In the genomic region with DNA sequence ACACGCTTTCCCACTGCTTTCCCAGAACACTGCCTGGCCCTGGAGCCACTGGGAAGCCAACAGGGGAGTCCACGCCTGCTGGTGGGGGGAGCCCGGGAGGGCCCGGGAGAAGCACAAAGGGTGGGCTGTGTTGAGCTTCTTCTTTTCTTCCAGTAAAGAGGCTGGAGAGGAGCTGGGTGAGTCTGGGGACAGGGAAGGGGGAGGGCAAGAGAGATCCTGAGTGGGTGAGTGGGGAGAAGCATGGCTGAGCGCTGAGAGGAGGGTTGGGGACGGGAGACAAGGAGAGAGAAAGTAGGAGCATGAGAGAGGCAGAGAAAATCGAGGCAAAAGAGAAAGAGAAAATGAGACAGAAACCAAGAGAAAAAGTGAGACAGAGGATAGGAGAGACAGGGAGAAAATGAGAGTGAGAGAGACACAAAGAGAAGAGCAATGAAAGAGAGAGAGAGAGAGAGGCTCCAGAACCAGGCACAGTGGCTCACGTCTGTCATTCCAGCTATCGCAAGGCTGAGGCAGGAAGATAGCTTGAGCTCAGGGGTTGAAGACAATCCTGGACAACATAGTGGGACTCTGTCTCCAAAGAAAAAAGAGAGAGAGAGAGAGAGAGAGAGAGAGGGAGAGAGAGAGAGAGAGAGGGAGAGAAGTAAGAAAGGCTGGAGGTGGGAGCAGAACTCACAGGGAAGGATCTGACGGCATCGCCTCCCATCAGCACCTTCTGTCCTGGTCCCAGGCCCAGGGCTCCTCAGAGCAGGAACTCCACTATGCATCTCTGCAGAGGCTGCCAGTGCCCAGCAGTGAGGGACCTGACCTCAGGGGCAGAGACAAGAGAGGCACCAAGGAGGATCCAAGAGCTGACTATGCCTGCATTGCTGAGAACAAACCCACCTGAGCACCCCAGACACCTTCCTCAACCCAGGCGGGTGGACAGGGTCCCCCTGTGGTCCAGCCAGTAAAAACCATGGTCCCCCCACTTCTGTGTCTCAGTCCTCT, we compare ENCODE assay signal across 17 cellular contexts. TPM values are rescaled to one million over a fixed set of nuclear protein-coding genes. Genes with fewer than 3 reads are reported as not detected.
DNase-seq lines count a peak whose midpoint lies in the region; ATAC-seq and TF ChIP-seq lines count a peak whose summit lies in the region.
"Had no signal": no experiment of that assay in that cellular context is flagged by ENCODE, and none has a peak within 500 bp of the region (broad histone marks: within the 10 kb centered on the region; RNA-seq: fewer than 3 reads in every experiment).

No MANE protein-coding gene starts in this region.

- TF ChIP-seq RAD21 in SK-N-SH (IDR thresholded peaks at IDR 0.05; ENCODE audit: low read length) = no peak

- intact Hi-C loops in activated B cell treated with CpG ODN at 0.5 μM for 24 hours (cut with micrococcal nuclease) = no loop called here
- intact Hi-C loops in upper lobe of right lung (cut with DNase I) = no loop called here

- H3K4me1 Mint-ChIP-seq in activated naive CD4-positive, alpha-beta T cell treated with anti-CD3 and anti-CD28 coated beads, Interleukin-2, amount 50 U/mL, for 24 hours = peaks cover 73% of the 10 kb centered on the region
- H3K4me1 Mint-ChIP-seq in activated B cell treated with CpG ODN at 0.5 μM for 24 hours (peaks cover 94% of the 10 kb centered on the region), memory B cell (peaks cover 45% of the 10 kb centered on the region), chondrocyte (ENCODE audit: low read depth) (no peaks in the 10 kb centered on the region)

- H3K9me3 ChIP-seq in upper lobe of right lung (no peaks in the 10 kb centered on the region), SK-N-SH (no peaks in the 10 kb centered on the region)

- H3K4me1 ChIP-seq in upper lobe of right lung = peaks cover 10% of the 10 kb centered on the region
- no peaks in the 10 kb centered on the region; a peak in 1 of 4 replicates for H3K4me1 ChIP-seq in SK-N-SH (ENCODE audit: control insufficient read depth in 1 of 2, insufficient read depth in 2 of 2, low read depth in 1 of 2, low read length in 1 of 2)

- no peak overlapping the region for H3K9ac ChIP-seq in SK-N-SH

- POLR2A ChIA-PET in activated B cell treated with CpG ODN at 0.5 μM for 24 hours (lab: Charles Lee) (interaction anchor here (0.6 to 26.0 kb wide), 8 partner anchors 1 to 92 kb away, joined by 3 to 1155 read pairs (median 8); a partner anchor contains a TSS), SK-N-SH (lab: Yijun Ruan, JAX) (no interaction called here)

- H3K36me3 ChIP-seq in upper lobe of right lung (no peaks in the 10 kb centered on the region), SK-N-SH (replicated peaks in 1 of 2; ENCODE audit: control insufficient read depth in 1 of 2, insufficient read depth in 2 of 2, low read length in 1 of 2) (no peaks in the 10 kb centered on the region)

- H3K27ac ChIP-seq in upper lobe of right lung (peak overlapping the region; percentile 60), SK-N-SH (ENCODE audit: low read depth in 2 of 2, low read length in 1 of 2) (no peak overlapping the region)

- no peaks in the 10 kb centered on the region for H3F3A ChIP-seq in SK-N-SH (replicated peaks; ENCODE audit: insufficient read depth)

- no peaks in the 10 kb centered on the region for H3K9me3 Mint-ChIP-seq in activated naive CD4-positive, alpha-beta T cell treated with anti-CD3 and anti-CD28 coated beads, Interleukin-2, amount 50 U/mL, for 24 hours
- no peaks in the 10 kb centered on the region for H3K9me3 Mint-ChIP-seq in activated B cell treated with CpG ODN at 0.5 μM for 24 hours
- H3K9me3 Mint-ChIP-seq in memory B cell = no peaks in the 10 kb centered on the region
- no peaks in the 10 kb centered on the region for H3K9me3 Mint-ChIP-seq in chondrocyte (ENCODE audit: low read depth)

- H3K9me2 ChIP-seq in SK-N-SH = no peaks in the 10 kb centered on the region

- no peak overlapping the region for H3K4me2 ChIP-seq in SK-N-SH

- no peak for ATAC-seq in activated B cell treated with CpG ODN at 0.5 μM for 24 hours (ENCODE audit: low read depth)
- ATAC-seq in memory B cell (ENCODE audit: low read depth) = no peak
- ATAC-seq in upper lobe of right lung = no peak
- ATAC-seq in HG03457 (IDR thresholded peaks at IDR 0.05; ENCODE audit: unreplicated experiment) = no peak

- CTCF ChIA-PET in activated B cell treated with CpG ODN at 0.5 μM for 24 hours (lab: Charles Lee) = interaction anchor here (0.8 to 25.7 kb wide), 6 partner anchors 8 to 208 kb away, joined by 3 to 611 read pairs (median 7); a partner anchor contains a TSS
- CTCF ChIA-PET in SK-N-SH (lab: Yijun Ruan, JAX) = interaction anchor here (1.5 to 17.6 kb wide), 6 partner anchors 7 to 42 kb away, joined by 3 to 312 read pairs (median 14); a partner anchor contains a TSS

- no peaks in the 10 kb centered on the region for H4K20me1 ChIP-seq in SK-N-SH (ENCODE audit: insufficient read depth)

- no peak for TF ChIP-seq EP300 in SK-N-SH (IDR thresholded peaks at IDR 0.05; ENCODE audit: borderline replicate concordance in 1 of 2, low read depth in 1 of 2, low read length in 1 of 2)

- H3K27me3 Mint-ChIP-seq in activated naive CD4-positive, alpha-beta T cell treated with anti-CD3 and anti-CD28 coated beads, Interleukin-2, amount 50 U/mL, for 24 hours = no peaks in the 10 kb centered on the region
- no peaks in the 10 kb centered on the region for H3K27me3 Mint-ChIP-seq in activated B cell treated with CpG ODN at 0.5 μM for 24 hours
- no peaks in the 10 kb centered on the region for H3K27me3 Mint-ChIP-seq in memory B cell
- H3K27me3 Mint-ChIP-seq in chondrocyte (ENCODE audit: low read depth) = no peaks in the 10 kb centered on the region

- DNase-seq in activated naive CD4-positive, alpha-beta T cell (lab: John Stamatoyannopoulos, UW) = no peak
- DNase-seq in activated B cell treated with CpG ODN at 0.5 μM for 24 hours = no peak
- DNase-seq in memory B cell (ENCODE audit: low spot score in 2 of 2) = no peak
- DNase-seq in upper lobe of right lung = no peak
- no peak for DNase-seq in SK-N-SH
- no peak for DNase-seq in chondrocyte (ENCODE audit: low spot score)
- DNase-seq: NCI-H2029; OCI-M1; stimulated activated CD4-positive, alpha-beta T cell treated with anti-CD3 and anti-CD28 coated beads, Interleukin-4, amount 100 ng/mL, for 1 hour; T-helper 9 cell had no signal

- H3K27ac Mint-ChIP-seq in activated naive CD4-positive, alpha-beta T cell treated with anti-CD3 and anti-CD28 coated beads, Interleukin-2, amount 50 U/mL, for 24 hours = peak overlapping the region; percentile 96
- peak overlapping the region; percentile 94 for H3K27ac Mint-ChIP-seq in activated B cell treated with CpG ODN at 0.5 μM for 24 hours
- H3K27ac Mint-ChIP-seq in memory B cell = peak overlapping the region; percentile 86
- H3K27ac Mint-ChIP-seq in chondrocyte (ENCODE audit: unreplicated experiment) = no peak overlapping the region

- no peak overlapping the region for H2AFZ ChIP-seq in SK-N-SH (ENCODE audit: low read depth)

- H3K27me3 ChIP-seq in upper lobe of right lung (no peaks in the 10 kb centered on the region), SK-N-SH (ENCODE audit: insufficient read depth) (no peaks in the 10 kb centered on the region)

- peak overlapping the region; percentile 82 for H3K4me3 Mint-ChIP-seq in activated naive CD4-positive, alpha-beta T cell treated with anti-CD3 and anti-CD28 coated beads, Interleukin-2, amount 50 U/mL, for 24 hours
- H3K4me3 Mint-ChIP-seq in activated B cell treated with CpG ODN at 0.5 μM for 24 hours (peak overlapping the region; percentile 77), memory B cell (peak overlapping the region; percentile 76), chondrocyte (ENCODE audit: unreplicated experiment) (no peak overlapping the region)

- no peak for TF ChIP-seq CTCF in activated B cell treated with CpG ODN at 0.5 μM for 24 hours (IDR thresholded peaks at IDR 0.05)
- no peak for TF ChIP-seq CTCF in upper lobe of right lung (IDR thresholded peaks at IDR 0.05)
- TF ChIP-seq CTCF in SK-N-SH (IDR thresholded peaks at IDR 0.05) = no peak
- no peak for TF ChIP-seq CTCF in chondrocyte (IDR thresholded peaks at IDR 0.05)

- WGBS in SK-N-SH (ENCODE audit: low lambda C conversion rate) = 82% methylated on average over 11 of the region's 12 CpGs

- H3K36me3 Mint-ChIP-seq in activated naive CD4-positive, alpha-beta T cell treated with anti-CD3 and anti-CD28 coated beads, Interleukin-2, amount 50 U/mL, for 24 hours = peaks cover 2% of the 10 kb centered on the region
- H3K36me3 Mint-ChIP-seq in activated B cell treated with CpG ODN at 0.5 μM for 24 hours (ENCODE audit: low read depth) = peaks cover 8% of the 10 kb centered on the region
- H3K36me3 Mint-ChIP-seq in memory B cell = peaks cover 10% of the 10 kb centered on the region
- H3K36me3 Mint-ChIP-seq in chondrocyte (ENCODE audit: low read depth) = no peaks in the 10 kb centered on the region

- peak overlapping the region; percentile 35 for H3K4me3 ChIP-seq in upper lobe of right lung
- no peak overlapping the region for H3K4me3 ChIP-seq in SK-N-SH (ENCODE audit: low read depth in 2 of 2, low read length in 1 of 2)

- H3K79me2 ChIP-seq in SK-N-SH (ENCODE audit: insufficient read depth) = no peaks in the 10 kb centered on the region

RNA-seq across cellular contexts. Expression of a gene that starts 2.0 kb away (rescaled TPM):
- total RNA-seq in activated B cell treated with CpG ODN at 0.5 μM for 24 hours = 7.8 and 8.4 TPM in 2 replicates
- 68.1 TPM for total RNA-seq in upper lobe of right lung
- not detected in 2 replicates for polyA plus RNA-seq in SK-N-SH (2012; rRNA removed)
- polyA plus RNA-seq in SK-N-SH (2012; cell fraction: cytosol; rRNA removed) = not detected in 2 replicates
- polyA plus RNA-seq in SK-N-SH (2012; cell fraction: nucleus; rRNA removed) = 0.13 and 0.23 TPM in 2 replicates
- total RNA-seq in chondrocyte = not detected in 3 replicates
- total RNA-seq: G401 had no signal

RNA-seq across cellular contexts. Expression of a gene that starts 4.7 kb away (rescaled TPM):
- 10.0 and 11.2 TPM in 2 replicates for total RNA-seq in activated B cell treated with CpG ODN at 0.5 μM for 24 hours
- 1.8 TPM for total RNA-seq in upper lobe of right lung
- polyA plus RNA-seq in SK-N-SH (2012; rRNA removed) = not detected in 2 replicates
- not detected in 2 replicates for polyA plus RNA-seq in SK-N-SH (2012; cell fraction: cytosol; rRNA removed)
- not detected in 2 replicates for polyA plus RNA-seq in SK-N-SH (2012; cell fraction: nucleus; rRNA removed)
- total RNA-seq in chondrocyte = not detected in 3 replicates
- total RNA-seq: cerebellum, G401, kidney epithelial cell, pulmonary artery endothelial cell had no signal

RNA-seq across cellular contexts. Expression of a gene that starts 5.9 kb away (rescaled TPM):
- total RNA-seq in activated B cell treated with CpG ODN at 0.5 μM for 24 hours = 155 and 177 TPM in 2 replicates
- 6.2 TPM for total RNA-seq in upper lobe of right lung
- 0.10 and 0.16 TPM in 2 replicates for polyA plus RNA-seq in SK-N-SH (2012; rRNA removed)
- 0.16 and 0.21 TPM in 2 replicates for polyA plus RNA-seq in SK-N-SH (2012; cell fraction: cytosol; rRNA removed)
- 0.18 and 0.22 TPM in 2 replicates for polyA plus RNA-seq in SK-N-SH (2012; cell fraction: nucleus; rRNA removed)
- not detected in 3 replicates for total RNA-seq in chondrocyte
- total RNA-seq: cerebellum had no signal

RNA-seq across cellular contexts. Expression of a gene that starts 12.7 kb away (rescaled TPM):
- total RNA-seq in activated B cell treated with CpG ODN at 0.5 μM for 24 hours (135 and 139 TPM in 2 replicates), upper lobe of right lung (2.4 TPM), chondrocyte (not detected in 3 replicates)
- polyA plus RNA-seq in SK-N-SH (2012; rRNA removed) = not detected in 2 replicates
- polyA plus RNA-seq in SK-N-SH (2012; cell fraction: cytosol; rRNA removed) = not detected in 2 replicates
- polyA plus RNA-seq in SK-N-SH (2012; cell fraction: nucleus; rRNA removed) = not detected in 2 replicates
- total RNA-seq: pulmonary artery endothelial cell had no signal

RNA-seq across cellular contexts. Expression of a gene that starts 16.0 kb away (rescaled TPM):
- total RNA-seq in activated B cell treated with CpG ODN at 0.5 μM for 24 hours = 60.4 and 66.0 TPM in 2 replicates
- total RNA-seq in upper lobe of right lung = 0.46 TPM
- polyA plus RNA-seq in SK-N-SH (2012; rRNA removed) = not detected in 2 replicates
- polyA plus RNA-seq in SK-N-SH (2012; cell fraction: cytosol; rRNA removed) = 0.03 TPM in 1 of 2 replicates, not detected in the other
- 0.06 and 0.07 TPM in 2 replicates for polyA plus RNA-seq in SK-N-SH (2012; cell fraction: nucleus; rRNA removed)
- not detected in 3 replicates for total RNA-seq in chondrocyte
- total RNA-seq: cerebellum, G401, subcutaneous adipose tissue had no signal

Comparison
In these comparisons a context has a peak if more than half of its experiments do, and no peak if none do; other contexts are left out.
1. RNA of a gene that starts 5.9 kb away (total RNA-seq): 155 to 177 TPM in activated B cell treated with CpG ODN at 0.5 μM for 24 hours; 6.2 TPM in upper lobe of right lung (single experiment) and not detected in chondrocyte; every median in the first group is over 10 times any median in the second.